In genomic region chr20:59807909-59808728, GRCh38 we compare ENCODE assay signal across 1 cellular context.
TF ChIP-seq lines count a peak whose summit lies in the region.

No MANE protein-coding gene starts in this region.

TF ChIP-seq in H1, 55 proteins besides CTCF, POLR2A, EP300 and RAD21 (continued from another document):
- no peak for TF ChIP-seq CHD1 (IDR thresholded peaks at IDR 0.05; ENCODE audit: low read depth, low read length)
- TF ChIP-seq RNF2 (IDR thresholded peaks at IDR 0.05; ENCODE audit: borderline replicate concordance, low read depth, low read length, missing control alignments, poor library complexity, severe bottlenecking), result no peak
- TF ChIP-seq RBBP5 (IDR thresholded peaks at IDR 0.05; ENCODE audit: borderline replicate concordance, low read depth, low read length), result no peak
